In genomic region chr19:5123646-5124045, GRCh38 we compare ENCODE assay signal across 13 cellular contexts.
A peak's percentile ranks its signal among the peaks of the same experiment; 100 is the strongest.
DNase-seq lines count a peak whose midpoint lies in the region; ATAC-seq and TF ChIP-seq lines count a peak whose summit lies in the region.
"Had no signal": no experiment of that assay in that cellular context is flagged by ENCODE, and none has a peak within 500 bp of the region (broad histone marks: within the 10 kb centered on the region; RNA-seq: fewer than 3 reads in every experiment).

No MANE protein-coding gene starts in this region.

- H3K79me2 ChIP-seq in PC-3 (ENCODE audit: low read length), result no peaks in the 10 kb centered on the region
- H3K79me2 ChIP-seq in osteoblast (ENCODE audit: insufficient read depth, low read length), result no peaks in the 10 kb centered on the region

- POLR2A ChIA-PET in HEK293 (lab: Yijun Ruan, JAX), result no interaction called here
- POLR2A ChIA-PET in PC-3 (lab: Charles Lee; ENCODE audit: unreplicated experiment), result no interaction called here

- no peak overlapping the region for H2AFZ ChIP-seq in PC-3 (ENCODE audit: low read length)
- H2AFZ ChIP-seq in osteoblast (ENCODE audit: low read length), result no peak overlapping the region

- peak overlapping the region in 10 of 11 experiments; percentile 12 to 97 (median 92); a peak in 17 of 22 replicates for H3K4me2 ChIP-seq in BLaER1 treated with 17β-estradiol and CSF1 and Interleukin-3, amounts not matched to agents 10 nM and 100 nM
- no peak overlapping the region for H3K4me2 ChIP-seq in PC-3 (ENCODE audit: low read length)
- H3K4me2 ChIP-seq in osteoblast (ENCODE audit: insufficient read depth, low read length), result no peak overlapping the region

- peaks cover 23% of the 10 kb centered on the region for H3K27me3 Mint-ChIP-seq in glutamatergic neuron (ENCODE audit: unreplicated experiment)
- H3K27me3 Mint-ChIP-seq in progenitor cell of endocrine pancreas, result no peaks in the 10 kb centered on the region

- no TSS peak for BruUV-seq in PC-3 (replicated peaks; lab: Mats Ljungman, UMichigan)

- H3K9me2 ChIP-seq in PC-3 (replicated peaks; ENCODE audit: low read length), result no peaks in the 10 kb centered on the region

- H3K4me3 Mint-ChIP-seq in glutamatergic neuron (ENCODE audit: unreplicated experiment) (no peak overlapping the region), progenitor cell of endocrine pancreas (ENCODE audit: low read depth) (no peak overlapping the region)

- DNase-seq in glutamatergic neuron, result peak; percentile 51
- DNase-seq in progenitor cell of endocrine pancreas (ENCODE audit: low spot score, unreplicated experiment), result no peak
- no peak for DNase-seq in PC-3
- DNase-seq in osteoblast (ENCODE audit: insufficient read length, low spot score, missing footprints), result no peak
- DNase-seq: ACHN, GOT3, Kasumi-1, NCI-H2029, NCI-H510A had no signal

- H3K27ac Mint-ChIP-seq in glutamatergic neuron (ENCODE audit: unreplicated experiment) (peak overlapping the region; percentile 43), progenitor cell of endocrine pancreas (peak overlapping the region; percentile 87)

- H3K9me3 ChIP-seq in BLaER1 treated with 17β-estradiol and CSF1 and Interleukin-3, amounts not matched to agents 10 nM and 100 nM (replicated peaks in 1 of 11), result no peaks in the 10 kb centered on the region
- H3K9me3 ChIP-seq in HEK293 (ENCODE audit: control insufficient read depth, insufficient read depth, low read depth, low read length) (no peaks in the 10 kb centered on the region), PC-3 (ENCODE audit: low read length) (no peaks in the 10 kb centered on the region), osteoblast (ENCODE audit: low read depth, low read length) (no peaks in the 10 kb centered on the region)
- H3K9me3 ChIP-seq: SJSA1 had no signal

- no peak overlapping the region for H3K4me3 ChIP-seq in BLaER1 treated with 17β-estradiol and CSF1 and Interleukin-3, amounts not matched to agents 10 nM and 100 nM
- H3K4me3 ChIP-seq in HEK293 (ENCODE audit: low read depth, low read length) (no peak overlapping the region), PC-3 (ENCODE audit: low read length) (no peak overlapping the region), osteoblast (ENCODE audit: insufficient read depth, low read length) (no peak overlapping the region)
- H3K4me3 ChIP-seq: SJSA1 had no signal

- H3K36me3 ChIP-seq in BLaER1 treated with 17β-estradiol and CSF1 and Interleukin-3, amounts not matched to agents 10 nM and 100 nM, result peaks cover 0 to 50% (median 11%) of the 10 kb centered on the region in 11 experiments; a peak in 14 of 22 replicates
- H3K36me3 ChIP-seq in HEK293 (ENCODE audit: control insufficient read depth in 2 of 2, insufficient read depth in 1 of 2, low read length in 2 of 2) (peaks cover 0 to 20% of the 10 kb centered on the region in 2 experiments; a peak in 2 of 3 replicates), PC-3 (ENCODE audit: low read depth, low read length) (peaks cover 4% of the 10 kb centered on the region; the same call in 1 of the 2 replicates), osteoblast (ENCODE audit: insufficient read depth, low read length) (peaks cover 9% of the 10 kb centered on the region)

- H3K9ac ChIP-seq in BLaER1 treated with 17β-estradiol and CSF1 and Interleukin-3, amounts not matched to agents 10 nM and 100 nM, result no peak overlapping the region
- H3K9ac ChIP-seq in PC-3 (ENCODE audit: low read length), result no peak overlapping the region

- intact Hi-C loops in PC-3 (cut with micrococcal nuclease), result no loop called here

- peaks cover 22% of the 10 kb centered on the region for H3K9me3 Mint-ChIP-seq in glutamatergic neuron (ENCODE audit: unreplicated experiment)
- H3K9me3 Mint-ChIP-seq in progenitor cell of endocrine pancreas (ENCODE audit: low read depth), result no peaks in the 10 kb centered on the region

- no peak for TF ChIP-seq CTCF in HEK293 (tag by site-specific recombination; IDR thresholded peaks at IDR 0.05)
- TF ChIP-seq CTCF in glutamatergic neuron (IDR thresholded peaks at IDR 0.05; ENCODE audit: partially characterized antibody, unreplicated experiment), result no peak
- no peak for TF ChIP-seq CTCF in progenitor cell of endocrine pancreas (IDR thresholded peaks at IDR 0.05; ENCODE audit: unreplicated experiment)
- no peak for TF ChIP-seq CTCF in PC-3 (conservative IDR thresholded peaks at IDR 0.05; ENCODE audit: low read depth, low read length)
- TF ChIP-seq CTCF in osteoblast (IDR thresholded peaks at IDR 0.05; ENCODE audit: extremely low read depth, low read depth, low read length), result no peak

- ATAC-seq in GM21717 (IDR thresholded peaks at IDR 0.05; ENCODE audit: unreplicated experiment) (no peak), PC-3 (no peak)

- peaks cover 0 to 14% (median 0%) of the 10 kb centered on the region in 11 experiments; a peak in 2 of 22 replicates for H3K27me3 ChIP-seq in BLaER1 treated with 17β-estradiol and CSF1 and Interleukin-3, amounts not matched to agents 10 nM and 100 nM
- no peaks in the 10 kb centered on the region for H3K27me3 ChIP-seq in PC-3 (ENCODE audit: low read length)
- no peaks in the 10 kb centered on the region for H3K27me3 ChIP-seq in osteoblast (ENCODE audit: insufficient read depth, low read length)
- H3K27me3 ChIP-seq: SJSA1 had no signal

- no peaks in the 10 kb centered on the region for H3F3A ChIP-seq in PC-3 (ENCODE audit: low read length, unreplicated experiment)

- H3K4me1 Mint-ChIP-seq in glutamatergic neuron (ENCODE audit: low read depth, unreplicated experiment) (peaks cover 21% of the 10 kb centered on the region), progenitor cell of endocrine pancreas (ENCODE audit: low read depth) (peaks cover 23% of the 10 kb centered on the region)

- CTCF ChIA-PET in HEK293 (lab: Yijun Ruan, JAX) (no interaction called here), PC-3 (lab: Charles Lee) (no interaction called here)

- H3K27ac ChIP-seq in BLaER1 treated with 17β-estradiol and CSF1 and Interleukin-3, amounts not matched to agents 10 nM and 100 nM, result no peak overlapping the region
- no peak overlapping the region for H3K27ac ChIP-seq in HEK293 (ENCODE audit: extremely low read depth, low read depth, low read length)
- no peak overlapping the region for H3K27ac ChIP-seq in PC-3 (ENCODE audit: low read length)
- no peak overlapping the region for H3K27ac ChIP-seq in osteoblast (ENCODE audit: low read depth, low read length)
- H3K27ac ChIP-seq: SJSA1 had no signal

- H3K36me3 Mint-ChIP-seq in glutamatergic neuron (ENCODE audit: unreplicated experiment) (no peaks in the 10 kb centered on the region), progenitor cell of endocrine pancreas (ENCODE audit: insufficient read depth) (peaks cover 10% of the 10 kb centered on the region)

- H3K4me1 ChIP-seq in BLaER1 treated with 17β-estradiol and CSF1 and Interleukin-3, amounts not matched to agents 10 nM and 100 nM, result peaks cover 89 to 100% (median 98%) of the 10 kb centered on the region in 10 experiments
- no peaks in the 10 kb centered on the region; the same call in 1 of the 2 replicates for H3K4me1 ChIP-seq in HEK293 (ENCODE audit: control insufficient read depth, insufficient read depth, low read length)
- no peaks in the 10 kb centered on the region for H3K4me1 ChIP-seq in PC-3 (ENCODE audit: insufficient read depth, low read length)
- no peaks in the 10 kb centered on the region for H3K4me1 ChIP-seq in osteoblast (ENCODE audit: insufficient read depth, low read length)
- H3K4me1 ChIP-seq: SJSA1 had no signal

- peaks cover 89 to 100% (median 98%) of the 10 kb centered on the region in 11 experiments for H4K20me1 ChIP-seq in BLaER1 treated with 17β-estradiol and CSF1 and Interleukin-3, amounts not matched to agents 10 nM and 100 nM
- no peaks in the 10 kb centered on the region for H4K20me1 ChIP-seq in PC-3 (ENCODE audit: low read length)
- H4K20me1 ChIP-seq in osteoblast (ENCODE audit: insufficient read depth, low read length), result peaks cover 3% of the 10 kb centered on the region

TF ChIP-seq in HEK293, 187 proteins besides CTCF, POLR2A, EP300 and RAD21:
- TF ChIP-seq ZNF560 (tag by site-specific recombination; IDR thresholded peaks at IDR 0.05; ENCODE audit: borderline replicate concordance) (no peak), ZIC2 (tag by site-specific recombination; IDR thresholded peaks at IDR 0.05) (peak; percentile 26; the same call in 1 of the 2 replicates), ZNF155 (tag by site-specific recombination; IDR thresholded peaks at IDR 0.05) (no peak), ZNF501 (tag by site-specific recombination; IDR thresholded peaks at IDR 0.05) (no peak), ZNF544 (tag by site-specific recombination; IDR thresholded peaks at IDR 0.05) (no peak), ZNF639 (tag by site-specific recombination; IDR thresholded peaks at IDR 0.05) (no peak)

Comparison
In these comparisons a context has a peak if more than half of its experiments do, and no peak if none do; other contexts are left out.
1. H3K4me2 ChIP-seq: peak in BLaER1 treated with 17β-estradiol and CSF1 and Interleukin-3, amounts not matched to agents 10 nM and 100 nM (10 of 11); none in PC-3 (single experiment) and osteoblast (single experiment).